ENCODE assay signal across 19 cellular contexts in genomic region chr10:73467210-73467609, GRCh38.
"Had no signal": no experiment of that assay in that cellular context is flagged by ENCODE, and none has a peak within 500 bp of the region (broad histone marks: within the 10 kb centered on the region; RNA-seq: fewer than 3 reads in every experiment).

No MANE protein-coding gene starts in this region.

- DNase-seq: activated CD4-positive, alpha-beta memory T cell treated with anti-CD3 and anti-CD28 coated beads, Interleukin-2, amount 10 ng/mL, durations not matched to agents 7 days and 5 days; activated CD4-positive, alpha-beta T cell treated with anti-CD3 and anti-CD28 coated beads for 4 hours; anterior cingulate cortex; brain microvascular endothelial cell; cortex of kidney; effector CD4-positive, alpha-beta T cell; foreskin fibroblast; kidney glomerular epithelial cell; left ventricle myocardium superior; mucosa of descending colon; natural killer cell; posterior cingulate gyrus; right cardiac atrium; spleen; T-helper 17 cell had no signal

- H3K9me3 ChIP-seq: mucosa of descending colon, spleen, thoracic aorta had no signal

- FAIRE-seq: endothelial cell of umbilical vein had no signal

- H3K9me3 Mint-ChIP-seq: activated CD4-positive, alpha-beta memory T cell treated with anti-CD3 and anti-CD28 coated beads, Interleukin-2, amount 10 ng/mL, durations not matched to agents 7 days and 5 days; memory B cell; natural killer cell; WTC11 had no signal

- H3K27me3 ChIP-seq: brain microvascular endothelial cell, spleen had no signal

- H3K27me3 Mint-ChIP-seq: activated CD4-positive, alpha-beta memory T cell treated with anti-CD3 and anti-CD28 coated beads, Interleukin-2, amount 10 ng/mL, durations not matched to agents 7 days and 5 days; memory B cell; T-helper 17 cell had no signal

- ATAC-seq: left ventricle myocardium superior, mucosa of descending colon, right cardiac atrium, T-helper 17 cell, WTC11 had no signal

- H3K4me3 Mint-ChIP-seq: activated CD4-positive, alpha-beta memory T cell treated with anti-CD3 and anti-CD28 coated beads, Interleukin-2, amount 10 ng/mL, durations not matched to agents 7 days and 5 days; memory B cell; natural killer cell; T-helper 17 cell; WTC11 had no signal

- H3K27ac Mint-ChIP-seq: activated CD4-positive, alpha-beta memory T cell treated with anti-CD3 and anti-CD28 coated beads, Interleukin-2, amount 10 ng/mL, durations not matched to agents 7 days and 5 days; memory B cell; T-helper 17 cell; WTC11 had no signal

- H3K27ac ChIP-seq: brain microvascular endothelial cell, spleen, thoracic aorta had no signal

- H3K4me1 Mint-ChIP-seq: WTC11 had no signal

- H3K4me3 ChIP-seq: mucosa of descending colon, spleen, thoracic aorta had no signal
